Comparison of ENCODE assay signal across 29 cellular contexts in genomic region chr19:56152644-56153043, GRCh38. TPM values are rescaled to one million over a fixed set of nuclear protein-coding genes. Genes with fewer than 3 reads are reported as not detected.
DNase-seq lines count a peak whose midpoint lies in the region; ATAC-seq, FAIRE-seq and TF ChIP-seq lines count a peak whose summit lies in the region.
"Had no signal": no experiment of that assay in that cellular context is flagged by ENCODE, and none has a peak within 500 bp of the region (broad histone marks: within the 10 kb centered on the region; RNA-seq: fewer than 3 reads in every experiment).

No MANE protein-coding gene starts in this region.

- TF ChIP-seq EP300 in HepG2 (IDR thresholded peaks at IDR 0.05; ENCODE audit: low read depth in 2 of 2, low read length in 2 of 2) (no peak), HepG2 (CRISPR knock-in tag; IDR thresholded peaks at IDR 0.05; ENCODE audit: borderline replicate concordance) (no peak)

- CTCF ChIA-PET in HepG2 (lab: Yijun Ruan, JAX; ENCODE audit: low intra/inter-chr PET ratio, low total read pairs): no interaction called here
- CTCF ChIA-PET in naive thymus-derived CD4-positive, alpha-beta T cell (lab: Charles Lee): no interaction called here

- no peak overlapping the region for H3K4me3 ChIP-seq in HepG2 (replicated peaks in 1 of 3; ENCODE audit: insufficient read depth in 1 of 3, low read depth in 2 of 3, low read length in 3 of 3)
- H3K4me3 ChIP-seq in right lobe of liver: no peak overlapping the region
- no peak overlapping the region for H3K4me3 ChIP-seq in naive thymus-derived CD4-positive, alpha-beta T cell (ENCODE audit: low read length)
- H3K4me3 ChIP-seq: BLaER1, ovary, vagina had no signal

- ATAC-seq in HepG2 (no peak), right lobe of liver (no peak), HG02571 (IDR thresholded peaks at IDR 0.05; ENCODE audit: unreplicated experiment) (no peak), HG02885 (IDR thresholded peaks at IDR 0.05; ENCODE audit: poor library complexity, unreplicated experiment) (no peak)
- ATAC-seq in naive thymus-derived CD4-positive, alpha-beta T cell: no peak
- ATAC-seq: sciatic nerve had no signal

- H3K4me3 Mint-ChIP-seq in naive thymus-derived CD4-positive, alpha-beta T cell: peak overlapping the region in 1 of 10 donors; percentile 26
- H3K4me3 Mint-ChIP-seq: activated CD4-positive, alpha-beta T cell treated with anti-CD3 and anti-CD28 coated beads, Interleukin-2, amount 10 ng/mL, durations not matched to agents 24 days and 14 days had no signal

- no peak for TF ChIP-seq RAD21 in HepG2 (CRISPR knock-in tag; IDR thresholded peaks at IDR 0.05)

- no TSS peak for BruUV-seq in HepG2 (replicated peaks; lab: Mats Ljungman, UMichigan)

- POLR2A ChIA-PET in HepG2 (lab: Yijun Ruan, JAX): interaction anchor here (4.9 kb wide), 1 partner anchor 10 kb away, joined by 52 read pairs; the partner anchor contains the start of gene ZNF444
- POLR2A ChIA-PET in naive thymus-derived CD4-positive, alpha-beta T cell (lab: Charles Lee): no interaction called here

- H3K4me1 ChIP-seq in HepG2 (ENCODE audit: insufficient read depth, low read length): peaks cover 28% of the 10 kb centered on the region
- H3K4me1 ChIP-seq in right lobe of liver: no peaks in the 10 kb centered on the region
- no peaks in the 10 kb centered on the region for H3K4me1 ChIP-seq in naive thymus-derived CD4-positive, alpha-beta T cell (ENCODE audit: control insufficient read depth in 2 of 2, insufficient read depth in 2 of 2, low read length in 2 of 2)
- H3K4me1 ChIP-seq: vagina had no signal

- peaks cover 29% of the 10 kb centered on the region for H3K79me2 ChIP-seq in HepG2 (ENCODE audit: insufficient read depth, low read length)

- H3K36me3 ChIP-seq in HepG2 (replicated peaks in 1 of 2; ENCODE audit: control insufficient read depth in 1 of 2, insufficient read depth in 2 of 2, low read length in 2 of 2) (peaks cover 16 to 67% of the 10 kb centered on the region in 2 experiments), right lobe of liver (peaks cover 0 to 28% (median 9%) of the 10 kb centered on the region in 4 donors)
- H3K36me3 ChIP-seq in naive thymus-derived CD4-positive, alpha-beta T cell (ENCODE audit: control insufficient read depth in 2 of 3, insufficient read depth in 3 of 3, low read length in 3 of 3): peaks cover 0 to 61% (median 0%) of the 10 kb centered on the region in 3 experiments
- H3K36me3 ChIP-seq: ovary had no signal

- WGBS in HepG2 (ENCODE audit: low lambda C conversion rate): 83% methylated on average over 2 of the region's 2 CpGs
- WGBS in right lobe of liver (ENCODE audit: insufficient coverage, low coverage, low lambda C conversion rate, missing lambda C conversion rate): 60% methylated on average over 1 of the region's 2 CpGs

- H3K9ac ChIP-seq in HepG2 (ENCODE audit: insufficient read depth, low read depth, low read length): no peak overlapping the region
- H3K9ac ChIP-seq: BLaER1, KMS-11 had no signal

- H2AFZ ChIP-seq in HepG2 (ENCODE audit: low read length): no peak overlapping the region

- peaks cover 0 to 57% (median 16%) of the 10 kb centered on the region in 5 donors for H3K36me3 Mint-ChIP-seq in naive thymus-derived CD4-positive, alpha-beta T cell

- H3K4me1 Mint-ChIP-seq in naive thymus-derived CD4-positive, alpha-beta T cell: peaks cover 7 to 28% (median 22%) of the 10 kb centered on the region in 7 donors

- H3K27ac ChIP-seq in HepG2 (ENCODE audit: extremely low read length, insufficient read depth, low read length): no peak overlapping the region
- H3K27ac ChIP-seq in right lobe of liver: no peak overlapping the region
- H3K27ac ChIP-seq in naive thymus-derived CD4-positive, alpha-beta T cell (ENCODE audit: low read depth, low read length): peak overlapping the region; percentile 29
- H3K27ac ChIP-seq: BLaER1, epithelial cell of prostate, KMS-11, ovary, vagina had no signal

- H3K9me3 Mint-ChIP-seq in naive thymus-derived CD4-positive, alpha-beta T cell: no peaks in the 10 kb centered on the region
- H3K9me3 Mint-ChIP-seq: activated CD4-positive, alpha-beta T cell treated with anti-CD3 and anti-CD28 coated beads, Interleukin-2, amount 10 ng/mL, durations not matched to agents 24 days and 14 days had no signal

- no peak for FAIRE-seq in HepG2 (lab: Jason Lieb, UNC)
- FAIRE-seq: H54 had no signal

- H3K9me3 ChIP-seq in HepG2 (ENCODE audit: low read length): no peaks in the 10 kb centered on the region
- no peaks in the 10 kb centered on the region for H3K9me3 ChIP-seq in right lobe of liver
- no peaks in the 10 kb centered on the region for H3K9me3 ChIP-seq in naive thymus-derived CD4-positive, alpha-beta T cell (ENCODE audit: control insufficient read depth in 2 of 3, low read length in 3 of 3)
- H3K9me3 ChIP-seq: BLaER1, ovary, vagina had no signal

- intact Hi-C loops in HepG2 (cut with micrococcal nuclease; ENCODE audit: unreplicated experiment): no loop called here
- intact Hi-C loops in right lobe of liver (cut with DNase I): no loop called here
- intact Hi-C loops in naive thymus-derived CD4-positive, alpha-beta T cell (cut with micrococcal nuclease): no loop called here

- no peaks in the 10 kb centered on the region for H3K27me3 Mint-ChIP-seq in naive thymus-derived CD4-positive, alpha-beta T cell
- H3K27me3 Mint-ChIP-seq: activated CD4-positive, alpha-beta T cell treated with anti-CD3 and anti-CD28 coated beads, Interleukin-2, amount 10 ng/mL, durations not matched to agents 24 days and 14 days had no signal

- H3K27me3 ChIP-seq in HepG2 (ENCODE audit: control insufficient read depth in 1 of 2, insufficient read depth in 2 of 2, low read length in 2 of 2) (no peaks in the 10 kb centered on the region), right lobe of liver (no peaks in the 10 kb centered on the region)
- no peaks in the 10 kb centered on the region for H3K27me3 ChIP-seq in naive thymus-derived CD4-positive, alpha-beta T cell (ENCODE audit: control insufficient read depth in 2 of 2, insufficient read depth in 2 of 2, low read length in 2 of 2)
- H3K27me3 ChIP-seq: BLaER1, ovary, vagina had no signal

- no peak overlapping the region for H3K4me2 ChIP-seq in HepG2 (ENCODE audit: low read depth, low read length)
- H3K4me2 ChIP-seq: BLaER1, KMS-11 had no signal

- DNase-seq in HepG2 (ENCODE audit: low spot score) (no peak), right lobe of liver (no peak), amygdala (lab: John Stamatoyannopoulos, UW) (no peak)
- DNase-seq in naive thymus-derived CD4-positive, alpha-beta T cell: no peak
- DNase-seq: activated CD4-positive, alpha-beta T cell treated with anti-CD3 and anti-CD28 coated beads, Interleukin-2, amount 10 ng/mL, durations not matched to agents 24 days and 14 days; amniotic stem cell; Calu3; central memory CD4-positive, alpha-beta T cell; EL; hypothalamus; islet precursor cell; NCI-H1694 treated with DMSO at 0.1 percent for 48 hours; NCI-H774; OCI-M1; ovary; SHP77 treated with DMSO at 0.1 percent for 48 hours; substantia nigra had no signal

- in situ Hi-C loops in HepG2 (cut with HindIII; ENCODE audit: extremely low pct_ligation_motif_present, low pct_unique_long_range_greater_than_20kb): no loop called here

- TF ChIP-seq POLR2A in HepG2 (IDR thresholded peaks at IDR 0.05; ENCODE audit: insufficient read depth in 1 of 2, low read depth in 2 of 2, low read length in 2 of 2) (no peak), right lobe of liver (IDR thresholded peaks at IDR 0.05) (no peak)

- H4K20me1 ChIP-seq in HepG2 (ENCODE audit: insufficient read depth, low read length): peaks cover 30% of the 10 kb centered on the region; the same call in 1 of the 2 replicates

- TF ChIP-seq CTCF in HepG2 (CRISPR knock-in tag; IDR thresholded peaks at IDR 0.05) (no peak), right lobe of liver (IDR thresholded peaks at IDR 0.05) (no peak)

- peak overlapping the region in 5 of 9 donors; percentile 6 to 85 (median 72) for H3K27ac Mint-ChIP-seq in naive thymus-derived CD4-positive, alpha-beta T cell

RNA-seq across cellular contexts. Expression of gene ZNF444, which starts 11.6 kb away (rescaled TPM):
- 24.4 and 30.3 TPM in 2 replicates for total RNA-seq in HepG2 (2016; rRNA removed; fragmentation: Illumina TruSeq; extraction: Trizol)
- 8.7 and 10.7 TPM in 2 replicates for total RNA-seq in HepG2 (2016; cell fraction: cytosol; rRNA removed; fragmentation: Illumina TruSeq; extraction: Trizol; ENCODE audit: low read depth)
- 24.3 and 28.9 TPM in 2 replicates for total RNA-seq in HepG2 (2016; cell fraction: insoluble cytoplasmic fraction; rRNA removed; fragmentation: Illumina TruSeq; extraction: Trizol)
- total RNA-seq in HepG2 (2016; cell fraction: membrane; rRNA removed; fragmentation: Illumina TruSeq; extraction: Trizol): 18.5 and 19.0 TPM in 2 replicates
- total RNA-seq in HepG2 (2016; cell fraction: nucleus; rRNA removed; fragmentation: Illumina TruSeq; extraction: Trizol): 16.6 and 20.8 TPM in 2 replicates
- 27.4 and 34.2 TPM in 2 replicates for polyA plus RNA-seq in HepG2 (2011; rRNA removed)
- 26.3 and 39.4 TPM in 2 replicates for polyA plus RNA-seq in HepG2 (2011; cell fraction: cytosol; rRNA removed)
- 141 and 147 TPM in 2 replicates for polyA plus RNA-seq in HepG2 (2011; cell fraction: nucleus; rRNA removed)
- 31.4 and 36.8 TPM in 2 replicates for polyA plus RNA-seq in HepG2 (2012)
- polyA plus RNA-seq in HepG2 (2016; cell fraction: cytosol; fragmentation: Illumina TruSeq; extraction: Trizol; ENCODE audit: low read depth): 9.9 and 10.2 TPM in 2 replicates
- polyA plus RNA-seq in HepG2 (2016; cell fraction: insoluble cytoplasmic fraction; fragmentation: Illumina TruSeq; extraction: Trizol; ENCODE audit: low read depth): 35.6 and 37.8 TPM in 2 replicates
- 15.1 and 15.7 TPM in 2 replicates for polyA plus RNA-seq in HepG2 (2016; cell fraction: membrane; fragmentation: Illumina TruSeq; extraction: Trizol; ENCODE audit: low read depth)
- polyA plus RNA-seq in HepG2 (2016; cell fraction: nucleus; fragmentation: Illumina TruSeq; extraction: Trizol; ENCODE audit: insufficient read depth, low read depth): 59.4 and 67.1 TPM in 2 replicates
- polyA minus RNA-seq in HepG2 (2011; rRNA and poly(A)+ RNA removed; ENCODE audit: low replicate concordance): 7.0 and 28.3 TPM in 2 replicates
- 15.8 and 20.3 TPM in 2 replicates for polyA minus RNA-seq in HepG2 (2011; cell fraction: cytosol; rRNA and poly(A)+ RNA removed)
- 11.1 and 17.4 TPM in 2 replicates for polyA minus RNA-seq in HepG2 (2011; cell fraction: nucleus; rRNA and poly(A)+ RNA removed)
- 10 to 100 TPM; 23.2 to 38.4 (median 30.8) TPM for total RNA-seq in right lobe of liver
- total RNA-seq in naive thymus-derived CD4-positive, alpha-beta T cell: 10 to 100 TPM; 22.2 to 49.6 (median 35.7) TPM
- 10 to 100 TPM; 15.9 to 35.3 TPM for polyA plus RNA-seq in naive thymus-derived CD4-positive, alpha-beta T cell

RNA-seq across cellular contexts. Expression of gene GALP, which starts 23.2 kb away (rescaled TPM):
- total RNA-seq in HepG2 (2016; rRNA removed; fragmentation: Illumina TruSeq; extraction: Trizol): not detected in 2 replicates
- total RNA-seq in HepG2 (2016; cell fraction: cytosol; rRNA removed; fragmentation: Illumina TruSeq; extraction: Trizol; ENCODE audit: low read depth): not detected in 2 replicates
- not detected in 2 replicates for total RNA-seq in HepG2 (2016; cell fraction: insoluble cytoplasmic fraction; rRNA removed; fragmentation: Illumina TruSeq; extraction: Trizol)
- total RNA-seq in HepG2 (2016; cell fraction: membrane; rRNA removed; fragmentation: Illumina TruSeq; extraction: Trizol): not detected in 2 replicates
- not detected in 2 replicates for total RNA-seq in HepG2 (2016; cell fraction: nucleus; rRNA removed; fragmentation: Illumina TruSeq; extraction: Trizol)
- not detected in 2 replicates for polyA plus RNA-seq in HepG2 (2011; rRNA removed)
- not detected in 2 replicates for polyA plus RNA-seq in HepG2 (2011; cell fraction: cytosol; rRNA removed)
- polyA plus RNA-seq in HepG2 (2011; cell fraction: nucleus; rRNA removed): not detected in 2 replicates
- polyA plus RNA-seq in HepG2 (2012): not detected in 2 replicates
- not detected in 2 replicates for polyA plus RNA-seq in HepG2 (2016; cell fraction: cytosol; fragmentation: Illumina TruSeq; extraction: Trizol; ENCODE audit: low read depth)
- not detected in 2 replicates for polyA plus RNA-seq in HepG2 (2016; cell fraction: insoluble cytoplasmic fraction; fragmentation: Illumina TruSeq; extraction: Trizol; ENCODE audit: low read depth)
- not detected in 2 replicates for polyA plus RNA-seq in HepG2 (2016; cell fraction: membrane; fragmentation: Illumina TruSeq; extraction: Trizol; ENCODE audit: low read depth)
- polyA plus RNA-seq in HepG2 (2016; cell fraction: nucleus; fragmentation: Illumina TruSeq; extraction: Trizol; ENCODE audit: insufficient read depth, low read depth): not detected in 2 replicates
- not detected in 2 replicates for polyA minus RNA-seq in HepG2 (2011; rRNA and poly(A)+ RNA removed; ENCODE audit: low replicate concordance)
- polyA minus RNA-seq in HepG2 (2011; cell fraction: cytosol; rRNA and poly(A)+ RNA removed): not detected in 2 replicates
- not detected in 2 replicates for polyA minus RNA-seq in HepG2 (2011; cell fraction: nucleus; rRNA and poly(A)+ RNA removed)
- total RNA-seq in right lobe of liver: under 1 TPM in 2 of 6 experiments, not detected in 4; 0.42 to 0.46 TPM
- total RNA-seq in naive thymus-derived CD4-positive, alpha-beta T cell: not detected
- not detected for polyA plus RNA-seq in naive thymus-derived CD4-positive, alpha-beta T cell
- total RNA-seq: A673; activated CD4-positive, alpha-beta T cell treated with anti-CD3 and anti-CD28 coated beads, Interleukin-2, amount 10 ng/mL, durations not matched to agents 24 days and 14 days; Calu3; dermis microvascular lymphatic vessel endothelial cell; lung microvascular endothelial cell; myocyte; ovary; sciatic nerve; vagina had no signal
- polyA plus RNA-seq: ovary had no signal

RNA-seq across cellular contexts. Expression of gene ZNF787, which starts 31.5 kb away (rescaled TPM):
- 35.6 and 42.8 TPM in 2 replicates for total RNA-seq in HepG2 (2016; rRNA removed; fragmentation: Illumina TruSeq; extraction: Trizol)
- total RNA-seq in HepG2 (2016; cell fraction: cytosol; rRNA removed; fragmentation: Illumina TruSeq; extraction: Trizol; ENCODE audit: low read depth): 29.0 and 33.1 TPM in 2 replicates
- total RNA-seq in HepG2 (2016; cell fraction: insoluble cytoplasmic fraction; rRNA removed; fragmentation: Illumina TruSeq; extraction: Trizol): 34.7 and 46.1 TPM in 2 replicates
- total RNA-seq in HepG2 (2016; cell fraction: membrane; rRNA removed; fragmentation: Illumina TruSeq; extraction: Trizol): 62.2 and 73.5 TPM in 2 replicates
- 17.6 and 21.2 TPM in 2 replicates for total RNA-seq in HepG2 (2016; cell fraction: nucleus; rRNA removed; fragmentation: Illumina TruSeq; extraction: Trizol)
- polyA plus RNA-seq in HepG2 (2011; rRNA removed): 15.1 and 23.1 TPM in 2 replicates
- polyA plus RNA-seq in HepG2 (2011; cell fraction: cytosol; rRNA removed): 9.6 and 21.1 TPM in 2 replicates
- polyA plus RNA-seq in HepG2 (2011; cell fraction: nucleus; rRNA removed): 24.0 and 30.1 TPM in 2 replicates
- 20.1 and 21.2 TPM in 2 replicates for polyA plus RNA-seq in HepG2 (2012)
- 34.6 and 40.9 TPM in 2 replicates for polyA plus RNA-seq in HepG2 (2016; cell fraction: cytosol; fragmentation: Illumina TruSeq; extraction: Trizol; ENCODE audit: low read depth)
- 47.2 and 47.3 TPM in 2 replicates for polyA plus RNA-seq in HepG2 (2016; cell fraction: insoluble cytoplasmic fraction; fragmentation: Illumina TruSeq; extraction: Trizol; ENCODE audit: low read depth)
- 55.5 and 74.3 TPM in 2 replicates for polyA plus RNA-seq in HepG2 (2016; cell fraction: membrane; fragmentation: Illumina TruSeq; extraction: Trizol; ENCODE audit: low read depth)
- 38.1 and 41.9 TPM in 2 replicates for polyA plus RNA-seq in HepG2 (2016; cell fraction: nucleus; fragmentation: Illumina TruSeq; extraction: Trizol; ENCODE audit: insufficient read depth, low read depth)
- polyA minus RNA-seq in HepG2 (2011; rRNA and poly(A)+ RNA removed; ENCODE audit: low replicate concordance): 11.1 and 37.8 TPM in 2 replicates
- 24.6 and 29.7 TPM in 2 replicates for polyA minus RNA-seq in HepG2 (2011; cell fraction: cytosol; rRNA and poly(A)+ RNA removed)
- polyA minus RNA-seq in HepG2 (2011; cell fraction: nucleus; rRNA and poly(A)+ RNA removed): 9.8 and 11.8 TPM in 2 replicates
- 10 to 100 TPM; 15.8 to 26.0 (median 22.5) TPM for total RNA-seq in right lobe of liver
- 10 to 100 TPM; 19.7 to 41.2 (median 33.0) TPM for total RNA-seq in naive thymus-derived CD4-positive, alpha-beta T cell
- 1 to 10 TPM; 1.5 to 2.4 TPM for polyA plus RNA-seq in naive thymus-derived CD4-positive, alpha-beta T cell

RNA-seq across cellular contexts. Expression of gene ZSCAN5B, which starts 44.9 kb away (rescaled TPM):
- total RNA-seq in HepG2 (2016; rRNA removed; fragmentation: Illumina TruSeq; extraction: Trizol): not detected in 2 replicates
- not detected in 2 replicates for total RNA-seq in HepG2 (2016; cell fraction: cytosol; rRNA removed; fragmentation: Illumina TruSeq; extraction: Trizol; ENCODE audit: low read depth)
- total RNA-seq in HepG2 (2016; cell fraction: insoluble cytoplasmic fraction; rRNA removed; fragmentation: Illumina TruSeq; extraction: Trizol): not detected in 2 replicates
- not detected in 2 replicates for total RNA-seq in HepG2 (2016; cell fraction: membrane; rRNA removed; fragmentation: Illumina TruSeq; extraction: Trizol)
- total RNA-seq in HepG2 (2016; cell fraction: nucleus; rRNA removed; fragmentation: Illumina TruSeq; extraction: Trizol): not detected in 2 replicates
- polyA plus RNA-seq in HepG2 (2011; rRNA removed): not detected in 2 replicates
- 0.05 TPM in 1 of 2 replicates, not detected in the other for polyA plus RNA-seq in HepG2 (2011; cell fraction: cytosol; rRNA removed)
- not detected in 2 replicates for polyA plus RNA-seq in HepG2 (2011; cell fraction: nucleus; rRNA removed)
- not detected in 2 replicates for polyA plus RNA-seq in HepG2 (2012)
- polyA plus RNA-seq in HepG2 (2016; cell fraction: cytosol; fragmentation: Illumina TruSeq; extraction: Trizol; ENCODE audit: low read depth): 0.06 TPM in 1 of 2 replicates, not detected in the other
- polyA plus RNA-seq in HepG2 (2016; cell fraction: insoluble cytoplasmic fraction; fragmentation: Illumina TruSeq; extraction: Trizol; ENCODE audit: low read depth): not detected in 2 replicates
- not detected in 2 replicates for polyA plus RNA-seq in HepG2 (2016; cell fraction: membrane; fragmentation: Illumina TruSeq; extraction: Trizol; ENCODE audit: low read depth)
- polyA plus RNA-seq in HepG2 (2016; cell fraction: nucleus; fragmentation: Illumina TruSeq; extraction: Trizol; ENCODE audit: insufficient read depth, low read depth): not detected in 2 replicates
- polyA minus RNA-seq in HepG2 (2011; rRNA and poly(A)+ RNA removed; ENCODE audit: low replicate concordance): 0.32 TPM in 1 of 2 replicates, not detected in the other
- polyA minus RNA-seq in HepG2 (2011; cell fraction: cytosol; rRNA and poly(A)+ RNA removed): not detected in 2 replicates
- not detected in 2 replicates for polyA minus RNA-seq in HepG2 (2011; cell fraction: nucleus; rRNA and poly(A)+ RNA removed)
- not detected for total RNA-seq in right lobe of liver
- not detected for total RNA-seq in naive thymus-derived CD4-positive, alpha-beta T cell
- polyA plus RNA-seq in naive thymus-derived CD4-positive, alpha-beta T cell: not detected
- total RNA-seq: A673; activated CD4-positive, alpha-beta T cell treated with anti-CD3 and anti-CD28 coated beads, Interleukin-2, amount 10 ng/mL, durations not matched to agents 24 days and 14 days; Calu3; dermis microvascular lymphatic vessel endothelial cell; lung microvascular endothelial cell; myocyte; sciatic nerve; vagina had no signal
- polyA plus RNA-seq: ovary had no signal

RNA-seq across cellular contexts. Expression of gene ZSCAN5C, which starts 49.4 kb away (rescaled TPM):
- not detected in 2 replicates for total RNA-seq in HepG2 (2016; rRNA removed; fragmentation: Illumina TruSeq; extraction: Trizol)
- total RNA-seq in HepG2 (2016; cell fraction: cytosol; rRNA removed; fragmentation: Illumina TruSeq; extraction: Trizol; ENCODE audit: low read depth): not detected in 2 replicates
- not detected in 2 replicates for total RNA-seq in HepG2 (2016; cell fraction: insoluble cytoplasmic fraction; rRNA removed; fragmentation: Illumina TruSeq; extraction: Trizol)
- total RNA-seq in HepG2 (2016; cell fraction: membrane; rRNA removed; fragmentation: Illumina TruSeq; extraction: Trizol): not detected in 2 replicates
- total RNA-seq in HepG2 (2016; cell fraction: nucleus; rRNA removed; fragmentation: Illumina TruSeq; extraction: Trizol): not detected in 2 replicates
- polyA plus RNA-seq in HepG2 (2011; rRNA removed): not detected in 2 replicates
- polyA plus RNA-seq in HepG2 (2011; cell fraction: cytosol; rRNA removed): not detected in 2 replicates
- not detected in 2 replicates for polyA plus RNA-seq in HepG2 (2011; cell fraction: nucleus; rRNA removed)
- not detected in 2 replicates for polyA plus RNA-seq in HepG2 (2012)
- polyA plus RNA-seq in HepG2 (2016; cell fraction: cytosol; fragmentation: Illumina TruSeq; extraction: Trizol; ENCODE audit: low read depth): not detected in 2 replicates
- polyA plus RNA-seq in HepG2 (2016; cell fraction: insoluble cytoplasmic fraction; fragmentation: Illumina TruSeq; extraction: Trizol; ENCODE audit: low read depth): not detected in 2 replicates
- not detected in 2 replicates for polyA plus RNA-seq in HepG2 (2016; cell fraction: membrane; fragmentation: Illumina TruSeq; extraction: Trizol; ENCODE audit: low read depth)
- polyA plus RNA-seq in HepG2 (2016; cell fraction: nucleus; fragmentation: Illumina TruSeq; extraction: Trizol; ENCODE audit: insufficient read depth, low read depth): not detected in 2 replicates
- polyA minus RNA-seq in HepG2 (2011; rRNA and poly(A)+ RNA removed; ENCODE audit: low replicate concordance): not detected in 2 replicates
- not detected in 2 replicates for polyA minus RNA-seq in HepG2 (2011; cell fraction: cytosol; rRNA and poly(A)+ RNA removed)
- polyA minus RNA-seq in HepG2 (2011; cell fraction: nucleus; rRNA and poly(A)+ RNA removed): not detected in 2 replicates
- total RNA-seq in right lobe of liver: not detected
- total RNA-seq in naive thymus-derived CD4-positive, alpha-beta T cell: not detected
- polyA plus RNA-seq in naive thymus-derived CD4-positive, alpha-beta T cell: not detected
- total RNA-seq: A673; activated CD4-positive, alpha-beta T cell treated with anti-CD3 and anti-CD28 coated beads, Interleukin-2, amount 10 ng/mL, durations not matched to agents 24 days and 14 days; Calu3; dermis microvascular lymphatic vessel endothelial cell; lung microvascular endothelial cell; myocyte; ovary; sciatic nerve; vagina had no signal
- polyA plus RNA-seq: ovary had no signal
